ENCODE assay signal across 23 cellular contexts in the genomic region with DNA sequence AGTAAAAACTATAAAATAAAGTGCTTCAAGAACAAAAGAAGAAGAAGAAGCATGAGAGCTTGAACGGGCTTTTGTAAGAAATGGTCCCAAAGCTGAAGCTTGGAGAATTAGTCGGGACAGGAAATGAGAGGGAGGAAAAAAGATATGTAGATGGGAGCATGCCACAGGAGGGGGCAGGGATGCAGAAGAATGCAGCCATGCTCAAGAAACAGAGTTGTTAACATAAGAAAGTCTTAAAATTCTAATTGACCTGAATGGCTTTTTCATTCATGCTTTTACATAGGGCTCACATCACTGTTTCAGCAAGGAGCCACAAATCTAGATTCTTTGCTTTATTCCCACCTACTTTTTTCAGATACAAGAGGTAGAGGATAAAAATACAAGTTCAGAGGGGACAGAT.
"Had no signal": no experiment of that assay in that cellular context is flagged by ENCODE, and none has a peak within 500 bp of the region (broad histone marks: within the 10 kb centered on the region; RNA-seq: fewer than 3 reads in every experiment).

No MANE protein-coding gene starts in this region.

- H3K36me3 ChIP-seq: breast epithelium, neutrophil, thoracic aorta, uterus had no signal

- H3K9me3 ChIP-seq: breast epithelium, neutrophil, thoracic aorta, uterus had no signal

- H3K36me3 Mint-ChIP-seq: activated naive CD4-positive, alpha-beta T cell treated with anti-CD3 and anti-CD28 coated beads, Interleukin-2, amount 50 U/mL, for 72 hours; mesothelial cell of epicardium; naive B cell had no signal

- H3K27ac ChIP-seq: breast epithelium, epithelial cell of prostate, neutrophil, skin epidermis, thoracic aorta, uterus had no signal

- H3K27ac Mint-ChIP-seq: activated naive CD4-positive, alpha-beta T cell treated with anti-CD3 and anti-CD28 coated beads, Interleukin-2, amount 50 U/mL, for 72 hours; activated T-cell treated with anti-CD3 and anti-CD28 coated beads, Interleukin-2, amount 50 U/mL, for 72 hours; mesothelial cell of epicardium; naive B cell; nephron progenitor cell had no signal

- H3K4me3 Mint-ChIP-seq: activated T-cell treated with anti-CD3 and anti-CD28 coated beads, Interleukin-2, amount 50 U/mL, for 72 hours; mesothelial cell of epicardium; naive B cell; nephron progenitor cell had no signal

- H3K9me3 Mint-ChIP-seq: mesothelial cell of epicardium, nephron progenitor cell had no signal

- DNase-seq: activated CD4-positive, alpha-beta T cell treated with anti-CD3 and anti-CD28 coated beads for 4 hours; activated CD4-positive, alpha-beta T cell treated with anti-CD3 and anti-CD28 coated beads, Interleukin-2, amount 50 U/mL, for 4 hours; activated naive CD4-positive, alpha-beta T cell; activated T-cell treated with anti-CD3 and anti-CD28 coated beads for 4 hours; activated T-cell treated with anti-CD3 and anti-CD28 coated beads, Interleukin-2, amount 50 U/mL, for 72 hours; central memory CD4-positive, alpha-beta T cell; left cardiac atrium; left ventricle myocardium superior; naive B cell; nephron progenitor cell; stimulated activated CD4-positive, alpha-beta T cell treated with anti-CD3 and anti-CD28 coated beads, Interleukin-12 subunit alpha, Interleukin-12 subunit beta, amount 100 ng/mL, for 4 hours; stimulated activated CD4-positive, alpha-beta T cell treated with anti-CD3 and anti-CD28 coated beads, Interleukin-4, amount 100 ng/mL, for 1 hour; stimulated activated naive CD8-positive, alpha-beta T cell treated with anti-CD3 and anti-CD28 coated beads, Interleukin-15, Interleukin-2, amounts not matched to agents 100 U/mL and 50 U/mL, for 24 hours; trophoblast cell; uterus had no signal

- H3K27me3 ChIP-seq: breast epithelium, neutrophil, uterus had no signal

- ATAC-seq: activated naive CD4-positive, alpha-beta T cell treated with anti-CD3 and anti-CD28 coated beads, Interleukin-2, amount 50 U/mL, for 72 hours; activated T-cell treated with anti-CD3 and anti-CD28 coated beads, Interleukin-2, amount 50 U/mL, for 72 hours; left cardiac atrium; left ventricle myocardium superior; sciatic nerve; stimulated activated naive CD8-positive, alpha-beta T cell treated with anti-CD3 and anti-CD28 coated beads, Interleukin-15, Interleukin-2, amounts not matched to agents 100 U/mL and 50 U/mL, for 24 hours had no signal

- H3K4me1 ChIP-seq: breast epithelium, uterus had no signal

- H3K4me1 Mint-ChIP-seq: mesothelial cell of epicardium, naive B cell, nephron progenitor cell had no signal

- H3K4me3 ChIP-seq: breast epithelium, skin epidermis, thoracic aorta, uterus had no signal
